8 cellular contexts compared by ENCODE assay signal in genomic region chr16:28846080-28846932, GRCh38. TPM values are rescaled to one million over a fixed set of nuclear protein-coding genes. Genes with fewer than 3 reads are reported as not detected.
DNase-seq lines count a peak whose midpoint lies in the region; ATAC-seq and TF ChIP-seq lines count a peak whose summit lies in the region.

Gene TUFM, minus strand, starts transcription at chr16:28846348. Its CDS starts 79 bp downstream, at chr16:28846269.

- peaks cover 35% of the 10 kb centered on the region for H3K36me3 ChIP-seq in HUES64 (ENCODE audit: insufficient read depth, low read length)
- H3K36me3 ChIP-seq in OCI-LY1 (ENCODE audit: insufficient read depth, low read length), result peaks cover 44% of the 10 kb centered on the region

- ATAC-seq in GM21423 (IDR thresholded peaks at IDR 0.05; ENCODE audit: unreplicated experiment), result peak; percentile 90

- peak within 1 kb of the TSS; percentile 75 for H3K27ac Mint-ChIP-seq in endothelial cell (ENCODE audit: unreplicated experiment)

- H3K4me1 ChIP-seq in HUES64 (ENCODE audit: insufficient read depth, low read length) (peaks cover 5% of the 10 kb centered on the region; the same call in 1 of the 2 replicates), OCI-LY1 (ENCODE audit: insufficient read depth, low read length, severe bottlenecking) (peaks cover 21% of the 10 kb centered on the region)

- H3K4me3 ChIP-seq in HUES64 (ENCODE audit: low read length), result peak within 1 kb of the TSS; percentile 99
- peak within 1 kb of the TSS; percentile 98 for H3K4me3 ChIP-seq in OCI-LY1 (ENCODE audit: low read depth, low read length, poor library complexity, severe bottlenecking)

- no peaks in the 10 kb centered on the region for H3K9me2 ChIP-seq in OCI-LY1 (ENCODE audit: low read depth, low read length)

- H3K4me1 Mint-ChIP-seq in endothelial cell (ENCODE audit: unreplicated experiment), result peaks cover 11% of the 10 kb centered on the region

- peak within 1 kb of the TSS; percentile 85 for H3K27ac ChIP-seq in HUES64 (ENCODE audit: low read depth, low read length)
- H3K27ac ChIP-seq in OCI-LY1 (ENCODE audit: low read depth, low read length, poor library complexity, severe bottlenecking), result peak within 1 kb of the TSS; percentile 56

- peaks cover 11% of the 10 kb centered on the region; the same call in 1 of the 2 replicates for H3K79me2 ChIP-seq in OCI-LY1 (ENCODE audit: insufficient read depth, low read length)

- H3K9me3 Mint-ChIP-seq in endothelial cell (ENCODE audit: unreplicated experiment), result no peaks in the 10 kb centered on the region

- H3K9me3 ChIP-seq in HUES64 (ENCODE audit: insufficient read depth, low read depth, low read length) (no peaks in the 10 kb centered on the region), OCI-LY1 (ENCODE audit: low read length) (no peaks in the 10 kb centered on the region)

- H3K9ac ChIP-seq in HUES64 (ENCODE audit: low read depth, low read length) (peak within 1 kb of the TSS; percentile 95), OCI-LY1 (ENCODE audit: low read length) (peak within 1 kb of the TSS; percentile 94)

- 2% methylated on average over 73 of the region's 73 CpGs for WGBS in HUES64

- TF ChIP-seq CTCF in OCI-LY1 (IDR thresholded peaks at IDR 0.05; ENCODE audit: low read length) (peak; percentile 81), endothelial cell (IDR thresholded peaks at IDR 0.05; ENCODE audit: unreplicated experiment) (peak; percentile 43)

- peak within 1 kb of the TSS; percentile 96 for H3K4me3 Mint-ChIP-seq in endothelial cell (ENCODE audit: unreplicated experiment)

- DNase-seq in D341Med (ENCODE audit: low spot score), result peak; percentile 94
- DNase-seq in activated CD8-positive, alpha-beta memory T cell treated with anti-CD3 and anti-CD28 coated beads, Interleukin-2, amount 50 U/mL, for 48 hours, result peak; percentile 98
- peak; percentile 94 for DNase-seq in endothelial cell (ENCODE audit: low spot score)
- peak; percentile 99 for DNase-seq in midbrain (lab: John Stamatoyannopoulos, UW)
- peak; percentile 96 to 97 for DNase-seq in stimulated activated CD8-positive, alpha-beta memory T cell treated with anti-CD3 and anti-CD28 coated beads, Interleukin-2, amount 100 ng/mL, for 48 hours (ENCODE audit: low read depth in 2 of 2)

- H3K4me2 ChIP-seq in OCI-LY1 (ENCODE audit: low read length), result peak within 1 kb of the TSS; percentile 99

- peaks cover 21% of the 10 kb centered on the region for H3K36me3 Mint-ChIP-seq in endothelial cell (ENCODE audit: low read depth, unreplicated experiment)

- H3K27me3 ChIP-seq in HUES64 (ENCODE audit: insufficient read depth, low read length), result no peaks in the 10 kb centered on the region
- no peaks in the 10 kb centered on the region for H3K27me3 ChIP-seq in OCI-LY1 (ENCODE audit: insufficient read depth, low read length)

- peaks cover 6% of the 10 kb centered on the region for H3K27me3 Mint-ChIP-seq in endothelial cell (ENCODE audit: unreplicated experiment)

- H4K20me1 ChIP-seq in OCI-LY1 (ENCODE audit: insufficient read depth, low read length), result no peaks in the 10 kb centered on the region

- H3F3A ChIP-seq in OCI-LY1 (ENCODE audit: insufficient read depth, low read length), result no peaks in the 10 kb centered on the region

- H2AFZ ChIP-seq in OCI-LY1 (ENCODE audit: low read length), result no peak within 1 kb of the TSS

RNA-seq across cellular contexts. Expression of gene TUFM, which starts in this region (rescaled TPM):
- 124 TPM for polyA plus RNA-seq in HUES64 (2013, experiment 1 of 2)
- polyA plus RNA-seq in HUES64 (2013, experiment 2 of 2), result 120 TPM
- 173 TPM for total RNA-seq in endothelial cell (ENCODE audit: unreplicated experiment)

Comparison
In these comparisons a context has a peak if more than half of its experiments do, and no peak if none do; other contexts are left out.
1. Peak in every context shown above with its lines: DNase-seq, ATAC-seq, H3K4me3 ChIP-seq and H3K27ac ChIP-seq.